Comparison of ENCODE assay signal across 14 cellular contexts in the genomic region with DNA sequence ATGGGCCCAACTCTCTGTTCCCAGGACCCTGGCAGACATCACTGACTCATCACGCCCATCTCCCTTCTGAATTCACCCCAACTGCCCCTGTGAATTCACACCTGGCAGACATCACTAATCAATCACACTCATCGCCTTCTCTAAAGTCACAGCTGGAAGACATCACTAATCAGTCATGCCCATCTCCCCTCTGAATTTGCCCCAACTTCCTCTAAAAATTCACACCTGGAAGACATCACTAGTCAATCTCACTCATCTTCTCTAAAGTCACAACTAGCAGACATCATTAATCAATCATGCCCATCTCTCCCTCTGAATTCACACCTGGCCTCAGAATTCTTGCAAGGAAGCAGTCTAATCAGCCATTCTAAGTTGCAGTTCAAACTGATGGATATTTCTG.
DNase-seq lines count a peak whose midpoint lies in the region; ATAC-seq and TF ChIP-seq lines count a peak whose summit lies in the region.
"Had no signal": no experiment of that assay in that cellular context is flagged by ENCODE, and none has a peak within 500 bp of the region (broad histone marks: within the 10 kb centered on the region; RNA-seq: fewer than 3 reads in every experiment).

No MANE protein-coding gene starts in this region.

- H2AFZ ChIP-seq in GM23338 (no peak overlapping the region), OCI-LY7 (ENCODE audit: low read length) (no peak overlapping the region)

- H4K8ac ChIP-seq in mesendoderm (ENCODE audit: low read depth, low read length): no peak overlapping the region

- no peak overlapping the region for H3K4me3 Mint-ChIP-seq in GM23338
- H3K4me3 Mint-ChIP-seq: CD4-positive, alpha-beta memory T cell; HFFc6 had no signal

- no peak overlapping the region for H2BK120ac ChIP-seq in mesendoderm (ENCODE audit: low read depth, low read length)

- H3K79me1 ChIP-seq in mesendoderm (ENCODE audit: low read length): no peaks in the 10 kb centered on the region

- TF ChIP-seq CTCF in GM23338 (conservative IDR thresholded peaks at IDR 0.05; ENCODE audit: low read depth in 2 of 2) (no peak), OCI-LY7 (conservative IDR thresholded peaks at IDR 0.05; ENCODE audit: low read length) (no peak)

- no peaks in the 10 kb centered on the region for H4K20me1 ChIP-seq in BLaER1
- H4K20me1 ChIP-seq in GM23338 (replicated peaks; ENCODE audit: insufficient read depth): no peaks in the 10 kb centered on the region
- no peaks in the 10 kb centered on the region for H4K20me1 ChIP-seq in OCI-LY7 (ENCODE audit: insufficient read depth, low read length)

- no peak overlapping the region for H3K27ac ChIP-seq in BLaER1
- H3K27ac ChIP-seq in GM23338 (ENCODE audit: low read depth): no peak overlapping the region
- H3K27ac ChIP-seq in OCI-LY7 (ENCODE audit: low read depth, low read length, poor library complexity, severe bottlenecking): no peak overlapping the region
- no peak overlapping the region for H3K27ac ChIP-seq in mesendoderm (ENCODE audit: low read depth, low read length)
- H3K27ac ChIP-seq in SJCRH30: no peak overlapping the region
- H3K27ac ChIP-seq: C4-2B had no signal

- no peaks in the 10 kb centered on the region for H3F3A ChIP-seq in GM23338 (replicated peaks; ENCODE audit: low read depth)

- no peak overlapping the region for H2BK5ac ChIP-seq in mesendoderm (ENCODE audit: low read length)

- WGBS in mesendoderm (ENCODE audit: extremely low coverage, insufficient coverage, low lambda C conversion rate): no CpG with 5 or more reads among the region's 2 CpGs

- intact Hi-C loops in OCI-LY7 (cut with micrococcal nuclease; ENCODE audit: unreplicated experiment): no loop called here

- H3K9me3 Mint-ChIP-seq in GM23338: peaks cover 7% of the 10 kb centered on the region; the same call in 1 of the 3 replicates

- H3K27ac Mint-ChIP-seq in GM23338: no peak overlapping the region
- H3K27ac Mint-ChIP-seq: CD4-positive, alpha-beta memory T cell; HFFc6 had no signal

- H3K4me1 ChIP-seq in BLaER1 (peaks cover 17% of the 10 kb centered on the region), GM23338 (ENCODE audit: insufficient read depth) (no peaks in the 10 kb centered on the region), OCI-LY7 (ENCODE audit: insufficient read depth, low read length, poor library complexity, severe bottlenecking) (no peaks in the 10 kb centered on the region), mesendoderm (ENCODE audit: control insufficient read depth, low read depth, low read length) (no peaks in the 10 kb centered on the region), SJCRH30 (no peaks in the 10 kb centered on the region)
- H3K4me1 ChIP-seq: HAP-1 had no signal

- no peak overlapping the region for H3K4ac ChIP-seq in mesendoderm (ENCODE audit: low read depth, low read length)

- CTCF ChIA-PET in OCI-LY7 (lab: Charles Lee; ENCODE audit: unreplicated experiment): no interaction called here

- peaks cover 3% of the 10 kb centered on the region; the same call in 1 of the 3 replicates for H3K4me1 Mint-ChIP-seq in GM23338
- H3K4me1 Mint-ChIP-seq: CD4-positive, alpha-beta memory T cell had no signal

- H3K9ac ChIP-seq in BLaER1: no peak overlapping the region
- no peak overlapping the region for H3K9ac ChIP-seq in mesendoderm (ENCODE audit: low read length)

- no peaks in the 10 kb centered on the region for H3K9me2 ChIP-seq in GM23338 (ENCODE audit: insufficient read depth)
- no peaks in the 10 kb centered on the region for H3K9me2 ChIP-seq in OCI-LY7 (ENCODE audit: insufficient read depth, low read length)

- no TSS peak for BruUV-seq in OCI-LY7 (replicated peaks; lab: Mats Ljungman, UMichigan)

- no peak overlapping the region for H2AK5ac ChIP-seq in mesendoderm (ENCODE audit: low read length)

- POLR2A ChIA-PET in OCI-LY7 (lab: Charles Lee): interaction anchor here (0.8 kb wide), 1 partner anchor 1077 kb away, joined by 3 read pairs; no protein-coding TSS in a partner anchor

- DNase-seq in GM23338 (ENCODE audit: low spot score) (peak; percentile 42), OCI-LY7 (ENCODE audit: low spot score) (peak; percentile 13), mesendoderm (peak; percentile 35), SJCRH30 (no peak), mucosa of gallbladder (ENCODE audit: low spot score) (no peak)
- DNase-seq: ACHN; CD4-positive, alpha-beta memory T cell; HFFc6; KBM-7 had no signal

- H3K18ac ChIP-seq in mesendoderm (ENCODE audit: low read length): no peak overlapping the region

- H3K23ac ChIP-seq in mesendoderm (ENCODE audit: low read length): no peak overlapping the region

- H3K27me3 Mint-ChIP-seq in GM23338 (ENCODE audit: insufficient read depth, low read depth, poor library complexity): no peaks in the 10 kb centered on the region
- H3K27me3 Mint-ChIP-seq: CD4-positive, alpha-beta memory T cell had no signal

- H3K36me3 ChIP-seq in BLaER1 (no peaks in the 10 kb centered on the region), GM23338 (ENCODE audit: insufficient read depth) (no peaks in the 10 kb centered on the region), OCI-LY7 (ENCODE audit: insufficient read depth, low read length) (no peaks in the 10 kb centered on the region), mesendoderm (ENCODE audit: control insufficient read depth, insufficient read depth, low read length) (no peaks in the 10 kb centered on the region), SJCRH30 (no peaks in the 10 kb centered on the region)
- H3K36me3 ChIP-seq: HAP-1 had no signal

- H3K36me3 Mint-ChIP-seq in GM23338 (ENCODE audit: low read depth): no peaks in the 10 kb centered on the region
- H3K36me3 Mint-ChIP-seq: CD4-positive, alpha-beta memory T cell had no signal

- ATAC-seq in GM23338: no peak
- ATAC-seq in GM21367 (IDR thresholded peaks at IDR 0.05; ENCODE audit: unreplicated experiment): no peak
- ATAC-seq: HepG2 had no signal

- H3K4me3 ChIP-seq in BLaER1 (no peak overlapping the region), GM23338 (no peak overlapping the region), OCI-LY7 (ENCODE audit: low read depth, low read length, poor library complexity, severe bottlenecking) (no peak overlapping the region), mesendoderm (ENCODE audit: low read length) (no peak overlapping the region), SJCRH30 (no peak overlapping the region)
- H3K4me3 ChIP-seq: HAP-1 had no signal

- no peak overlapping the region for H3K56ac ChIP-seq in mesendoderm (ENCODE audit: low read length)

- H3K4me2 ChIP-seq in BLaER1: peak overlapping the region; percentile 36
- H3K4me2 ChIP-seq in GM23338: no peak overlapping the region
- no peak overlapping the region for H3K4me2 ChIP-seq in OCI-LY7 (ENCODE audit: low read length)
- H3K4me2 ChIP-seq in mesendoderm (ENCODE audit: low read length): no peak overlapping the region

- no peaks in the 10 kb centered on the region; the same call in 1 of the 2 replicates for H3K9me3 ChIP-seq in BLaER1
- H3K9me3 ChIP-seq in OCI-LY7 (ENCODE audit: low read length): no peaks in the 10 kb centered on the region; the same call in 1 of the 2 replicates
- H3K9me3 ChIP-seq in SJCRH30 (replicated peaks): no peaks in the 10 kb centered on the region
- H3K9me3 ChIP-seq: HAP-1 had no signal

- H3K79me2 ChIP-seq in GM23338 (replicated peaks; ENCODE audit: insufficient read depth) (no peaks in the 10 kb centered on the region), OCI-LY7 (ENCODE audit: insufficient read depth, low read depth, low read length) (no peaks in the 10 kb centered on the region), mesendoderm (ENCODE audit: control insufficient read depth, insufficient read depth, low read length) (no peaks in the 10 kb centered on the region)

- H3K27me3 ChIP-seq in BLaER1: no peaks in the 10 kb centered on the region
- H3K27me3 ChIP-seq in GM23338 (ENCODE audit: insufficient read depth): no peaks in the 10 kb centered on the region
- H3K27me3 ChIP-seq in mesendoderm (ENCODE audit: insufficient read depth, low read length, poor library complexity): no peaks in the 10 kb centered on the region
- no peaks in the 10 kb centered on the region for H3K27me3 ChIP-seq in SJCRH30

- H2BK15ac ChIP-seq in mesendoderm (replicated peaks; ENCODE audit: low read depth): no peak overlapping the region

- H4K5ac ChIP-seq in mesendoderm (ENCODE audit: low read length): no peak overlapping the region

TF ChIP-seq in GM23338, 12 proteins besides CTCF, POLR2A, EP300 and RAD21 (continues in another document):
- TF ChIP-seq EZH2phosphoT487 (IDR thresholded peaks at IDR 0.05; ENCODE audit: unreplicated experiment) (no peak), ZNF331 (CRISPR knock-in tag; IDR thresholded peaks at IDR 0.05; ENCODE audit: low read depth) (no peak), CREB1 (CRISPR knock-in tag; IDR thresholded peaks at IDR 0.05; ENCODE audit: low read depth) (no peak)
- TF ChIP-seq, protein P1, sequence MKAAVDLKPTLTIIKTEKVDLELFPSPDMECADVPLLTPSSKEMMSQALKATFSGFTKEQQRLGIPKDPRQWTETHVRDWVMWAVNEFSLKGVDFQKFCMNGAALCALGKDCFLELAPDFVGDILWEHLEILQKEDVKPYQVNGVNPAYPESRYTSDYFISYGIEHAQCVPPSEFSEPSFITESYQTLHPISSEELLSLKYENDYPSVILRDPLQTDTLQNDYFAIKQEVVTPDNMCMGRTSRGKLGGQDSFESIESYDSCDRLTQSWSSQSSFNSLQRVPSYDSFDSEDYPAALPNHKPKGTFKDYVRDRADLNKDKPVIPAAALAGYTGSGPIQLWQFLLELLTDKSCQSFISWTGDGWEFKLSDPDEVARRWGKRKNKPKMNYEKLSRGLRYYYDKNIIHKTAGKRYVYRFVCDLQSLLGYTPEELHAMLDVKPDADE (IDR thresholded peaks at IDR 0.05): no peak

Comparison
In these comparisons a context has a peak if more than half of its experiments do, and no peak if none do; other contexts are left out.
1. DNase-seq: peak in GM23338 (single experiment), OCI-LY7 (single experiment) and mesendoderm (single experiment); none in SJCRH30 (0 of 2) and mucosa of gallbladder (single experiment).